Comparison of ENCODE assay signal across 9 cellular contexts in the genomic region with DNA sequence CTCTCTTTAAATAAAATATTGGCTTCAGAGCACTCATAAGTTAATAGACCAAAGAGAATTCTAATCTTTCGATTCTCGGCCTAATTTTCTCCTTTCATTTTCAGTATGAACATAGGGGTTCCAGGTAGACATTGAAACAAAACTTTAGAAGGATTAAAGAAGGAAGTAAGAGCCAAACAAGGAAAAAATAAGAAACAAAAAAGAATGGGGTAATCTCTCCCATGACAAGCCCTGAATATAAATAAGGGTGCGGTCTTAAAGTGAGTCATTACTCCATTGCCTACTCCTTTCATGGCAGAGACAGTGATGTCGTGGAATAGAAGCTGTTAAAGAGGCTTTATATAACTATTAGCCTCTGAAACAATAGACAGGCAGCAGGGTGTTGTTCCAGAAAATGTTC.
DNase-seq lines count a peak whose midpoint lies in the region; ATAC-seq and FAIRE-seq lines count a peak whose summit lies in the region.
"Had no signal": no experiment of that assay in that cellular context is flagged by ENCODE, and none has a peak within 500 bp of the region (broad histone marks: within the 10 kb centered on the region; RNA-seq: fewer than 3 reads in every experiment).

No MANE protein-coding gene starts in this region.

- DNase-seq in NCI-H69 (lab: John Stamatoyannopoulos, UW) (peak; percentile 59), kidney tubule cell (ENCODE audit: low spot score) (peak; percentile 62), ecto neural progenitor cell (ENCODE audit: low spot score) (no peak), cerebellar nuclear complex (lab: John Stamatoyannopoulos, UW) (no peak), HTR-8/SVneo (ENCODE audit: insufficient read length, low spot score) (no peak)

- ATAC-seq in GM18499 (IDR thresholded peaks at IDR 0.05; ENCODE audit: insufficient read depth, unreplicated experiment) (peak; percentile 61), GM21737 (IDR thresholded peaks at IDR 0.05; ENCODE audit: unreplicated experiment) (peak; percentile 53), GM19328 (IDR thresholded peaks at IDR 0.05; ENCODE audit: unreplicated experiment) (no peak)
- ATAC-seq: K562 had no signal

- FAIRE-seq in HTR-8/SVneo (lab: Jason Lieb, UNC) = no peak
- FAIRE-seq: K562 had no signal

Comparison
In these comparisons a context has a peak if more than half of its experiments do, and no peak if none do; other contexts are left out.
1. DNase-seq: peak in NCI-H69 (single experiment) and kidney tubule cell (single experiment); none in ecto neural progenitor cell (single experiment), cerebellar nuclear complex (0 of 2) and HTR-8/SVneo (single experiment).